24 cellular contexts compared by ENCODE assay signal in genomic region chr13:20363604-20364003, GRCh38.
DNase-seq lines count a peak whose midpoint lies in the region; ATAC-seq, FAIRE-seq and TF ChIP-seq lines count a peak whose summit lies in the region.
"Had no signal": no experiment of that assay in that cellular context is flagged by ENCODE, and none has a peak within 500 bp of the region (broad histone marks: within the 10 kb centered on the region; RNA-seq: fewer than 3 reads in every experiment).

No MANE protein-coding gene starts in this region.

- H3K4me3 ChIP-seq in astrocyte (ENCODE audit: insufficient read depth, low read depth, low read length) (no peak overlapping the region), dorsolateral prefrontal cortex (no peak overlapping the region)
- H3K4me3 ChIP-seq: body of pancreas, gastroesophageal sphincter, stomach, transverse colon had no signal

- H3K27me3 Mint-ChIP-seq in astrocyte (ENCODE audit: low read depth, unreplicated experiment), result peaks cover 18% of the 10 kb centered on the region
- H3K27me3 Mint-ChIP-seq: activated CD4-positive, alpha-beta memory T cell treated with anti-CD3 and anti-CD28 coated beads for 36 hours had no signal

- no peak overlapping the region for H3K4me3 Mint-ChIP-seq in astrocyte (ENCODE audit: unreplicated experiment)
- H3K4me3 Mint-ChIP-seq: activated CD4-positive, alpha-beta memory T cell treated with anti-CD3 and anti-CD28 coated beads for 36 hours had no signal

- H4K20me1 ChIP-seq in astrocyte (ENCODE audit: insufficient read depth, low read length), result no peaks in the 10 kb centered on the region

- H3K27me3 ChIP-seq in astrocyte (ENCODE audit: insufficient read depth, low read length) (no peaks in the 10 kb centered on the region), dorsolateral prefrontal cortex (peaks cover 0 to 6% (median 0%) of the 10 kb centered on the region in 45 donors)
- H3K27me3 ChIP-seq: body of pancreas, transverse colon had no signal

- peak overlapping the region; percentile 27 for H3K4me2 ChIP-seq in astrocyte (ENCODE audit: low read length)

- H3K4me1 Mint-ChIP-seq in astrocyte (ENCODE audit: low read depth, unreplicated experiment), result peaks cover 31% of the 10 kb centered on the region

- peaks cover 5% of the 10 kb centered on the region for H3K9me3 Mint-ChIP-seq in astrocyte (ENCODE audit: unreplicated experiment)
- H3K9me3 Mint-ChIP-seq: activated CD4-positive, alpha-beta memory T cell treated with anti-CD3 and anti-CD28 coated beads for 36 hours had no signal

- no peak overlapping the region for H3K27ac Mint-ChIP-seq in astrocyte (ENCODE audit: unreplicated experiment)
- H3K27ac Mint-ChIP-seq: activated CD4-positive, alpha-beta memory T cell treated with anti-CD3 and anti-CD28 coated beads for 36 hours had no signal

- no peak for TF ChIP-seq CTCF in astrocyte (IDR thresholded peaks at IDR 0.05; ENCODE audit: insufficient read depth, low read depth, low read length)
- no peak for TF ChIP-seq CTCF in dorsolateral prefrontal cortex (IDR thresholded peaks at IDR 0.05 in 54 of 56, conservative IDR thresholded peaks at IDR 0.05 in 2 of 56; ENCODE audit: low read depth in 1 of 56, partially characterized antibody in 56 of 56)

- H3K36me3 Mint-ChIP-seq in astrocyte (ENCODE audit: low read depth, unreplicated experiment), result no peaks in the 10 kb centered on the region
- H3K36me3 Mint-ChIP-seq: activated CD4-positive, alpha-beta memory T cell treated with anti-CD3 and anti-CD28 coated beads for 36 hours had no signal

- H3K27ac ChIP-seq in astrocyte (ENCODE audit: low read depth, low read length), result no peak overlapping the region
- H3K27ac ChIP-seq in dorsolateral prefrontal cortex, result peak overlapping the region in 1 of 59 donors; percentile 68
- H3K27ac ChIP-seq: body of pancreas, gastroesophageal sphincter, stomach, transverse colon had no signal

- H3K36me3 ChIP-seq in astrocyte (ENCODE audit: insufficient read depth, low read length), result no peaks in the 10 kb centered on the region
- H3K36me3 ChIP-seq: gastroesophageal sphincter, stomach, transverse colon had no signal

- H3K9ac ChIP-seq in astrocyte (ENCODE audit: low read length), result no peak overlapping the region

- FAIRE-seq in astrocyte (lab: Jason Lieb, UNC), result no peak
- FAIRE-seq: GM12891, H54 had no signal

- H3K4me1 ChIP-seq in astrocyte (ENCODE audit: insufficient read depth, low read length), result peaks cover 23% of the 10 kb centered on the region
- H3K4me1 ChIP-seq: gastroesophageal sphincter, stomach, transverse colon had no signal

- DNase-seq in HT1080 (ENCODE audit: low read depth) (peak; percentile 43), NCI-H748 (lab: John Stamatoyannopoulos, UW; ENCODE audit: unreplicated experiment) (peak; percentile 67), astrocyte (ENCODE audit: low read depth) (peak; percentile 27), kidney tubule cell (ENCODE audit: low spot score) (peak; percentile 81), HCEC 1CT (no peak), DMS153 treated with DMSO at 0.1 percent for 48 hours (lab: John Stamatoyannopoulos, UW; ENCODE audit: unreplicated experiment) (no peak), dorsolateral prefrontal cortex (no peak)
- DNase-seq: activated CD4-positive, alpha-beta memory T cell treated with anti-CD3 and anti-CD28 coated beads for 36 hours; activated CD4-positive, CD25-positive, alpha-beta regulatory T cell; activated gamma-delta T cell; body of pancreas; C1 segment of cervical spinal cord; DND-41; effector CD8-positive, alpha-beta T cell; islet precursor cell; NCI-H2081 treated with DMSO at 0.1 percent for 48 hours; NCI-H510A; RPMI8226; stomach; transverse colon had no signal

- H3K9me3 ChIP-seq in astrocyte (ENCODE audit: insufficient read depth, low read depth, low read length), result no peaks in the 10 kb centered on the region
- H3K9me3 ChIP-seq: body of pancreas, gastroesophageal sphincter, stomach, transverse colon had no signal

- intact Hi-C loops in dorsolateral prefrontal cortex (cut with DNase I), result no loop called here

- peak overlapping the region; percentile 51 for H2AFZ ChIP-seq in astrocyte (ENCODE audit: low read depth, low read length)

- ATAC-seq in GM21825 (IDR thresholded peaks at IDR 0.05; ENCODE audit: unreplicated experiment), result no peak
- ATAC-seq: body of pancreas, gastroesophageal sphincter had no signal

- no peaks in the 10 kb centered on the region for H3K79me2 ChIP-seq in astrocyte (ENCODE audit: insufficient read depth, low read length)

Comparison
In these comparisons a context has a peak if more than half of its experiments do, and no peak if none do; other contexts are left out.
1. DNase-seq: peak in HT1080 (single experiment), NCI-H748 (single experiment), astrocyte (single experiment) and kidney tubule cell (single experiment); none in HCEC 1CT (single experiment), DMS153 treated with DMSO at 0.1 percent for 48 hours (single experiment) and dorsolateral prefrontal cortex (0 of 10).